23 cellular contexts compared by ENCODE assay signal in genomic region chr21:34517039-34517438, GRCh38. TPM values are rescaled to one million over a fixed set of nuclear protein-coding genes. Genes with fewer than 3 reads are reported as not detected.
"Had no signal": no experiment of that assay in that cellular context is flagged by ENCODE, and none has a peak within 500 bp of the region (broad histone marks: within the 10 kb centered on the region; RNA-seq: fewer than 3 reads in every experiment).

No MANE protein-coding gene starts in this region.

- H3K27ac Mint-ChIP-seq: activated B cell treated with CpG ODN at 0.5 μM for 24 hours; activated naive CD4-positive, alpha-beta T cell treated with anti-CD3 and anti-CD28 coated beads for 36 hours had no signal

- H3K9me3 ChIP-seq: ascending aorta, heart right ventricle, lower lobe of right lung, mucosa of descending colon, psoas muscle, right atrium auricular region, suprapubic skin, tibial nerve had no signal

- H3K9me3 Mint-ChIP-seq: activated B cell treated with CpG ODN at 0.5 μM for 24 hours; activated naive CD4-positive, alpha-beta T cell treated with anti-CD3 and anti-CD28 coated beads for 36 hours; neural crest cell; stimulated activated naive CD8-positive, alpha-beta T cell treated with anti-CD3 and anti-CD28 coated beads, Interleukin-15, Interleukin-2, amounts not matched to agents 100 ng/mL and 50 ng/mL, for 24 hours had no signal

- DNase-seq: activated B cell treated with CpG ODN at 0.5 μM for 24 hours; activated CD4-positive, alpha-beta T cell treated with anti-CD3 and anti-CD28 coated beads for 4 hours; activated effector memory CD4-positive, alpha-beta T cell treated with Interleukin-2 at 50 U/mL for 16 hours; activated T-cell treated with anti-CD3 and anti-CD28 coated beads, Interleukin-2, amount 50 U/mL, for 1 hour; brain microvascular endothelial cell; caudate nucleus; effector CD8-positive, alpha-beta T cell; erythroblast; foreskin fibroblast; heart right ventricle; left colon; lower lobe of right lung; mucosa of descending colon; psoas muscle; stimulated activated CD4-positive, alpha-beta T cell treated with anti-CD3 and anti-CD28 coated beads, Interleukin-12 subunit alpha, Interleukin-12 subunit beta, amount 100 ng/mL, for 4 hours; stimulated activated CD4-positive, alpha-beta T cell treated with anti-CD3 and anti-CD28 coated beads, Interleukin-4, amount 100 ng/mL, for 4 hours had no signal

- H3K27me3 ChIP-seq: ascending aorta, brain microvascular endothelial cell, heart right ventricle, right atrium auricular region, suprapubic skin, tibial nerve had no signal

- H3K4me1 Mint-ChIP-seq: activated B cell treated with CpG ODN at 0.5 μM for 24 hours had no signal

- H3K4me3 Mint-ChIP-seq: activated B cell treated with CpG ODN at 0.5 μM for 24 hours; activated naive CD4-positive, alpha-beta T cell treated with anti-CD3 and anti-CD28 coated beads for 36 hours; neural crest cell; stimulated activated naive CD8-positive, alpha-beta T cell treated with anti-CD3 and anti-CD28 coated beads, Interleukin-15, Interleukin-2, amounts not matched to agents 100 ng/mL and 50 ng/mL, for 24 hours had no signal

- H3K27me3 Mint-ChIP-seq: activated B cell treated with CpG ODN at 0.5 μM for 24 hours; stimulated activated naive CD8-positive, alpha-beta T cell treated with anti-CD3 and anti-CD28 coated beads, Interleukin-15, Interleukin-2, amounts not matched to agents 100 ng/mL and 50 ng/mL, for 24 hours had no signal

- H3K27ac ChIP-seq: brain microvascular endothelial cell, lower lobe of right lung, psoas muscle, right atrium auricular region, suprapubic skin had no signal

- H3K4me1 ChIP-seq: psoas muscle had no signal

- H3K4me3 ChIP-seq: ascending aorta, heart right ventricle, lower lobe of right lung, mucosa of descending colon, psoas muscle, right atrium auricular region, suprapubic skin, tibial nerve had no signal

RNA-seq across cellular contexts. Expression of gene KCNE1, which starts 5.0 kb away (rescaled TPM):
- total RNA-seq: activated B cell treated with CpG ODN at 0.5 μM for 24 hours; activated naive CD4-positive, alpha-beta T cell treated with anti-CD3 and anti-CD28 coated beads for 36 hours had no signal
